ENCODE assay signal across 1 cellular context in the genomic region with DNA sequence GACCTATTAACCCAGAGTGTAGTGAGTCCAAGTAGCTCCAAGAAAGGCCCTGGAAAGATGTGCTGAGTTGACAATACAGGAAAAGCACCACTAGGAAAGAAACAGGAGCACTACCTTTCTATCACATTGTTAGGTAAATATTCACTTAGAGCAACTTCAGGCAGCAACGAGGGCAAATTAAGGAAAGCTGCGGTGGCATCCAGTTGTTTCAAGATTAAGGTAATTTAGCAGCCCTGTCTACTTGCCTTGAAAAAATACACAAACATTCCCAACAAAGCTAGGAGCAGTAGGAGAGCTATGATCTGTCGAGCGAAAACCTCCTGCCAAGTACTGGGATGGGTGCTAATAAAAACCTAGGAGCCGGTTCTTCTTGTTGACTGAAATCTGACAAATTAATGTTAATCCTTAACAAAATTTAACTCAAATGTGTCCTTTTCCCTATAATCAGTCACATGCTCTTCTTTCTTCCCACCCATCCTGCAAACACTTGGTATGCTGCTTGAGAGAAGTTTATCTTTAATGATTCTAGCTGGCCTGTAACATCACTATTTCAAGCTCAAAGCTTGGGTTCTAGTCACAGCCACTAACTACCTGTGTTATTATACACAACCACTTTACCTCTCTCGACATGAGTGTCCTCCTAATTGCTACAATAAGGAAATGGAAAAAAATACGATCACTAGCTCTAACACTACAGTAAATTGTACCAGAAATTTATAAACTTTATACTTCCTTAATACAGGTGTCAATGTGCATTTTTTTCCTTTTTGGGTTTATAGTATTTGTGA.
TF ChIP-seq lines count a peak whose summit lies in the region.

No MANE protein-coding gene starts in this region.

TF ChIP-seq in WTC11, 78 proteins besides CTCF, POLR2A, EP300 and RAD21 (continued from another document):
- TF ChIP-seq MLX (CRISPR knock-in tag; IDR thresholded peaks at IDR 0.05) (no peak), CREM (CRISPR knock-in tag; IDR thresholded peaks at IDR 0.05) (no peak), ZNF121 (CRISPR knock-in tag; IDR thresholded peaks at IDR 0.05) (no peak), SOX15 (CRISPR knock-in tag; IDR thresholded peaks at IDR 0.05) (no peak), TCF7 (CRISPR knock-in tag; IDR thresholded peaks at IDR 0.05; ENCODE audit: low read depth) (no peak), MYBL2 (CRISPR knock-in tag; IDR thresholded peaks at IDR 0.05) (no peak), NR2C2 (CRISPR knock-in tag; IDR thresholded peaks at IDR 0.05) (no peak), CDX4 (CRISPR knock-in tag; IDR thresholded peaks at IDR 0.05; ENCODE audit: borderline replicate concordance) (no peak)
- TF ChIP-seq, protein P1, sequence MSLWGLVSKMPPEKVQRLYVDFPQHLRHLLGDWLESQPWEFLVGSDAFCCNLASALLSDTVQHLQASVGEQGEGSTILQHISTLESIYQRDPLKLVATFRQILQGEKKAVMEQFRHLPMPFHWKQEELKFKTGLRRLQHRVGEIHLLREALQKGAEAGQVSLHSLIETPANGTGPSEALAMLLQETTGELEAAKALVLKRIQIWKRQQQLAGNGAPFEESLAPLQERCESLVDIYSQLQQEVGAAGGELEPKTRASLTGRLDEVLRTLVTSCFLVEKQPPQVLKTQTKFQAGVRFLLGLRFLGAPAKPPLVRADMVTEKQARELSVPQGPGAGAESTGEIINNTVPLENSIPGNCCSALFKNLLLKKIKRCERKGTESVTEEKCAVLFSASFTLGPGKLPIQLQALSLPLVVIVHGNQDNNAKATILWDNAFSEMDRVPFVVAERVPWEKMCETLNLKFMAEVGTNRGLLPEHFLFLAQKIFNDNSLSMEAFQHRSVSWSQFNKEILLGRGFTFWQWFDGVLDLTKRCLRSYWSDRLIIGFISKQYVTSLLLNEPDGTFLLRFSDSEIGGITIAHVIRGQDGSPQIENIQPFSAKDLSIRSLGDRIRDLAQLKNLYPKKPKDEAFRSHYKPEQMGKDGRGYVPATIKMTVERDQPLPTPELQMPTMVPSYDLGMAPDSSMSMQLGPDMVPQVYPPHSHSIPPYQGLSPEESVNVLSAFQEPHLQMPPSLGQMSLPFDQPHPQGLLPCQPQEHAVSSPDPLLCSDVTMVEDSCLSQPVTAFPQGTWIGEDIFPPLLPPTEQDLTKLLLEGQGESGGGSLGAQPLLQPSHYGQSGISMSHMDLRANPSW (CRISPR knock-in tag; conservative IDR thresholded peaks at IDR 0.05; ENCODE audit: low read depth) = no peak
